In the genomic region with DNA sequence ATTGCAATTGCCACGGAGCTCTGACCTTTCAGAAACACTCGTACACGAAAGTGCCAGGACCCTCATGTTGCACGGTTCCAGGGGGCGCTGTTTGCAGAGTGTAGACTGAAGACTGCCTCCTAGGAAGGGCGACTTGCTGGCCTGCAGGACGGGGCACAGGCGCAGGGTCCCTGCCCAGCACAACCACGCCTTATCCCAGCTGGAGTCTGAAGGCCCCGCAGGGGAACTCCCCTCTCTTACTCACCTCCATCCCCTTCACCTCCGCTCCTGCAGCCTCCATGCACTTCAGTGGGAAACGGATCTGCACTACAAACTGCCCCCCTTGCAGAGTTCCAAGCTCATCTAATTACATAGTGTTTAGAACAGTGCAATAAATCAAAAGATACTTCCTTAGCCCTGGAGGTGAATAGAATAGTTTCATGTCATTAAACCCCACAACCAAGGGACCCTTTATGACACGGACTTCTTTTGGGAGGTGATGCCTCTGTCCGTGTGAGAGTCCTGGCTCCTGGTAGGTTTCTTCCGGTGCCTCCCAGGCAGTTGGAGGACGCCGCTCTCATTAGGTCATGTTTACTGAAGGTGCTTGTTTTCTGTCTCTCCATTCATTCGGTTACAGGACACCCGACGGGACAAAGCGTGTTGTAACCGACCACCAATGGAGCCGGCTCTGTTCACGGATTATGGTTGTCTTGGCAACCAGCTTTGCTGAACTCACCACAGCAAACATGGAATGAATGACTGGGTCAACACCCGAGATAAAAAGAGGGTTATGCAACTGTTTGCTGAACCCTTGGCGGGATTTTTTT, we compare ENCODE assay signal across 8 cellular contexts.
DNase-seq lines count a peak whose midpoint lies in the region; ATAC-seq and TF ChIP-seq lines count a peak whose summit lies in the region.

No MANE protein-coding gene starts in this region.

- peaks cover 0 to 42% (median 7%) of the 10 kb centered on the region in 45 donors for H3K27me3 ChIP-seq in dorsolateral prefrontal cortex

- ATAC-seq in HG03469 (IDR thresholded peaks at IDR 0.05; ENCODE audit: unreplicated experiment), result no peak

- H3K4me3 ChIP-seq in AG10803 (ENCODE audit: low read length) (no peak overlapping the region), dorsolateral prefrontal cortex (peak overlapping the region in 11 of 59 donors; percentile 2 to 31 (median 16))

- peak; percentile 70 for DNase-seq in AG10803 (ENCODE audit: low read depth)
- DNase-seq in NCI-H1048 (lab: John Stamatoyannopoulos, UW), result peak; percentile 87
- DNase-seq in iris pigment epithelial cell (ENCODE audit: low read depth), result peak; percentile 97
- DNase-seq in ureter (ENCODE audit: low spot score), result peak; percentile 66
- no peak for DNase-seq in dorsolateral prefrontal cortex
- no peak for DNase-seq in activated naive CD4-positive, alpha-beta T cell treated with anti-CD3 and anti-CD28 coated beads, Interleukin-2, amount 50 U/mL, for 16 hours

- TF ChIP-seq CTCF in AG10803 (conservative IDR thresholded peaks at IDR 0.05; ENCODE audit: low read length) (0 out of 2 replicates have a peak, but pooled peaks have one; percentile 5), VCaP (conservative IDR thresholded peaks at IDR 0.05) (no peak; the same call in 1 of the 2 replicates), dorsolateral prefrontal cortex (IDR thresholded peaks at IDR 0.05 in 54 of 56, conservative IDR thresholded peaks at IDR 0.05 in 2 of 56; ENCODE audit: low read depth in 1 of 56, partially characterized antibody in 56 of 56) (peak in 6 of 56 donors; percentile 7 to 21 (median 10))

- peak overlapping the region; percentile 1; the same call in 1 of the 2 replicates for H3K27ac ChIP-seq in VCaP
- H3K27ac ChIP-seq in dorsolateral prefrontal cortex, result no peak overlapping the region

- intact Hi-C loops in dorsolateral prefrontal cortex (cut with DNase I), result no loop called here

Comparison
In these comparisons a context has a peak if more than half of its experiments do, and no peak if none do; other contexts are left out.
1. DNase-seq: peak in AG10803 (single experiment), NCI-H1048 (single experiment), iris pigment epithelial cell (single experiment) and ureter (single experiment); none in dorsolateral prefrontal cortex (0 of 10) and activated naive CD4-positive, alpha-beta T cell treated with anti-CD3 and anti-CD28 coated beads, Interleukin-2, amount 50 U/mL, for 16 hours (single experiment).